Comparison of ENCODE assay signal across 9 cellular contexts in the genomic region with DNA sequence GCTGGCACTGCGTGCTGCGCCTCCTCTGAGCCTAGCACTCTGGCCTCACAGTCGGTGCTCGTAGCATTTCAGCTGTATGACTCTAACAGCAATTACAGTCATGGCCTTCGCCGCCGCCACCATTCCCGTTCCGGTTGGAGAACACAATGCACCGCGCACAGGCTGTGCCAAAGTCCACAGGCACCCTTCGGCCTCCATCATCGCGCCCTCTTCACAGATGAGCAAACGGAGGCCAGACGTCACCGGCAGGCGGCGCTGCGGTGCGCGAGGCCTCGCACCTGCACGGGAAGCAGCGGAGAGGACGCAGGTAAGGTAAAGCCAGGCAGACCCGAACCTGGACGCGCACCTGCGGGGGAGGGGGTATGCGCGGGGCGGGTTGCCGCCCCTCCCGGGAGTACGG.
A peak's percentile ranks its signal among the peaks of the same experiment; 100 is the strongest.
DNase-seq lines count a peak whose midpoint lies in the region; ATAC-seq, FAIRE-seq and TF ChIP-seq lines count a peak whose summit lies in the region.
"Had no signal": no experiment of that assay in that cellular context is flagged by ENCODE, and none has a peak within 500 bp of the region (broad histone marks: within the 10 kb centered on the region; RNA-seq: fewer than 3 reads in every experiment).

No MANE protein-coding gene starts in this region.

- no peaks in the 10 kb centered on the region for H4K20me1 ChIP-seq in hepatocyte (ENCODE audit: insufficient read depth, poor library complexity, severe bottlenecking)

- H2AFZ ChIP-seq in hepatocyte = no peak overlapping the region

- H3K4me2 ChIP-seq in hepatocyte = no peak overlapping the region

- H3K9me3 ChIP-seq in hepatocyte (ENCODE audit: low read depth) = no peaks in the 10 kb centered on the region

- no peaks in the 10 kb centered on the region for H3K9me2 ChIP-seq in hepatocyte (replicated peaks; ENCODE audit: insufficient read depth)

- H3K27me3 ChIP-seq in hepatocyte = peaks cover 13% of the 10 kb centered on the region

- FAIRE-seq in frontal cortex (lab: Jason Lieb, UNC) = no peak
- FAIRE-seq: astrocyte had no signal

- ATAC-seq in GM18505 (IDR thresholded peaks at IDR 0.05; ENCODE audit: unreplicated experiment) = no peak

- no peak overlapping the region for H3K27ac ChIP-seq in hepatocyte

- H3K4me1 ChIP-seq in hepatocyte (ENCODE audit: insufficient read depth) = peaks cover 14% of the 10 kb centered on the region

- H3K4me3 ChIP-seq in hepatocyte = no peak overlapping the region

- TF ChIP-seq CTCF in GM20000 (IDR thresholded peaks at IDR 0.05; ENCODE audit: extremely low read depth, missing control alignments) = no peak
- peak; percentile 42 for TF ChIP-seq CTCF in hepatocyte (IDR thresholded peaks at IDR 0.05; ENCODE audit: poor library complexity)

- DNase-seq in GM20000 (ENCODE audit: low spot score) (peak; percentile 20), activated T-cell treated with anti-CD3 and anti-CD28 coated beads for 1 hour (ENCODE audit: low read depth) (peak; percentile 39), hepatocyte (ENCODE audit: low spot score) (peak; percentile 11), frontal cortex (ENCODE audit: low spot score in 2 of 2) (no peak), SIG-M5 (lab: John Stamatoyannopoulos, UW) (no peak), cortex of kidney (lab: John Stamatoyannopoulos, UW) (no peak)
- DNase-seq in stimulated activated CD4-positive, alpha-beta T cell treated with anti-CD3 and anti-CD28 coated beads, TNF-alpha, amount 100 ng/mL, for 4 hours (ENCODE audit: low read depth in 3 of 3) = peak; percentile 13 to 30 (median 24)

- no peak for TF ChIP-seq POLR2A in GM18505 (IDR thresholded peaks at IDR 0.05; ENCODE audit: borderline replicate concordance, extremely low read depth, insufficient read depth, insufficient read length)

- no peaks in the 10 kb centered on the region for H3K36me3 ChIP-seq in hepatocyte (replicated peaks; ENCODE audit: insufficient read depth, low read depth)

- 48% methylated on average over 28 of the region's 36 CpGs for WGBS in hepatocyte (ENCODE audit: low lambda C conversion rate, missing lambda C conversion rate)

- no peaks in the 10 kb centered on the region for H3K79me2 ChIP-seq in hepatocyte

Comparison
In these comparisons a context has a peak if more than half of its experiments do, and no peak if none do; other contexts are left out.
1. DNase-seq: peak in GM20000 (single experiment), activated T-cell treated with anti-CD3 and anti-CD28 coated beads for 1 hour (single experiment), hepatocyte (single experiment) and stimulated activated CD4-positive, alpha-beta T cell treated with anti-CD3 and anti-CD28 coated beads, TNF-alpha, amount 100 ng/mL, for 4 hours (3 of 3); none in frontal cortex (0 of 2), SIG-M5 (single experiment) and cortex of kidney (single experiment).